Comparison of ENCODE assay signal across 8 cellular contexts in the genomic region with DNA sequence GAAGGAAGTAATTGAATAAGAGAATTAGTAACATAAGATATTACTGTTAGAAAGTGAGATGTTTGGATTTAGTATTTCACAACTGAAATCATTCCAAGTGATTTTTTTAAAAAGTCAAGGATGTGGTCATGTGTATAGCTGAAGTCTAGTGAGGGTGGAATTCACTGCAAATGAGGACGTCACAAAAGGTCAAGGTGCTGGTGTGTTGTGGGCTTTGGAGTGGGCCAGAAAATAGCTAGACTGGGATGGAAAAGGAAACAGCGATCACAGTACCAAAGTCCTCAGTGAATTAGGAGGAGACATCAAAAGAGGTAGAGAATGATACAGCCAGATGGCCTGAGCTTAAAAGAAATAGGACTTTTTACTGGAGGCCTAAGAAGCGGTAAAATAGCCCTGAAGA.
"Had no signal": no experiment of that assay in that cellular context is flagged by ENCODE, and none has a peak within 500 bp of the region (broad histone marks: within the 10 kb centered on the region; RNA-seq: fewer than 3 reads in every experiment).

No MANE protein-coding gene starts in this region.

- H3K36me3 ChIP-seq: HAP-1 had no signal

- H3K9me3 ChIP-seq: HAP-1 had no signal

- DNase-seq: GM23248, GOT3, H7, HCEC 1CT, HFFc6 had no signal

- H3K4me1 ChIP-seq: HAP-1 had no signal

- ATAC-seq: GM23338, HCT116 had no signal

- H3K27ac ChIP-seq: GM23248 had no signal

- H3K4me3 ChIP-seq: GM23248, GM23338, HAP-1 had no signal
